In genomic region chr20:63972312-63973159, GRCh38 we compare ENCODE assay signal across 16 cellular contexts. TPM values are rescaled to one million over a fixed set of nuclear protein-coding genes. Genes with fewer than 3 reads are reported as not detected.
DNase-seq lines count a peak whose midpoint lies in the region; ATAC-seq, FAIRE-seq and TF ChIP-seq lines count a peak whose summit lies in the region.
"Had no signal": no experiment of that assay in that cellular context is flagged by ENCODE, and none has a peak within 500 bp of the region (broad histone marks: within the 10 kb centered on the region; RNA-seq: fewer than 3 reads in every experiment).

No MANE protein-coding gene starts in this region.

- H3K9me1 ChIP-seq in K562 (ENCODE audit: control insufficient read depth, insufficient read depth, low read length) = peaks cover 1% of the 10 kb centered on the region

- DNase-seq in CD8-positive, alpha-beta memory T cell = peak in 1 of 5 donors; percentile 36
- peak; percentile 4 for DNase-seq in GM12865 (ENCODE audit: low read depth)
- DNase-seq in K562 (ENCODE audit: extremely low read depth in 1 of 4, low spot score in 3 of 4) = no peak
- DNase-seq in neural progenitor cell (ENCODE audit: low spot score) = no peak
- no peak for DNase-seq in activated naive CD4-positive, alpha-beta T cell treated with anti-CD3 and anti-CD28 coated beads, Interleukin-2, amount 10 ng/mL, durations not matched to agents 7 days and 5 days
- no peak for DNase-seq in HCEC 1CT
- no peak for DNase-seq in NCI-H1105 treated with DMSO at 0.1 percent for 48 hours (lab: John Stamatoyannopoulos, UW)
- DNase-seq: COR-L47, KBM-7, NCI-H2029, NCI-H774, WERI-Rb-1 had no signal

- no peaks in the 10 kb centered on the region for H3K9me3 ChIP-seq in CD8-positive, alpha-beta memory T cell (ENCODE audit: low read length)
- H3K9me3 ChIP-seq in K562 (replicated peaks; ENCODE audit: control insufficient read depth, insufficient read depth, low read depth, low read length) (no peaks in the 10 kb centered on the region), neural progenitor cell (ENCODE audit: low read depth) (no peaks in the 10 kb centered on the region)
- H3K9me3 ChIP-seq: body of pancreas, thoracic aorta had no signal

- peaks cover 6% of the 10 kb centered on the region for H3K36me3 ChIP-seq in CD8-positive, alpha-beta memory T cell (ENCODE audit: insufficient read depth, low read length)
- H3K36me3 ChIP-seq in K562 (ENCODE audit: control insufficient read depth, insufficient read depth, low read length) (peaks cover 21% of the 10 kb centered on the region; the same call in 1 of the 3 replicates), neural progenitor cell (no peaks in the 10 kb centered on the region)
- H3K36me3 ChIP-seq: thoracic aorta, WERI-Rb-1 had no signal

- TF ChIP-seq RAD21 in K562 (CRISPR knock-in tag; conservative IDR thresholded peaks at IDR 0.05 in 1 of 2, IDR thresholded peaks at IDR 0.05 in 1 of 2) = no peak

- TF ChIP-seq POLR2A in K562 (conservative IDR thresholded peaks at IDR 0.05) = peak; percentile 51

- in situ Hi-C loops in K562 (cut with MboI) = no loop called here

- TF ChIP-seq CTCF in GM12865 (IDR thresholded peaks at IDR 0.05; ENCODE audit: insufficient read depth, low read depth, low read length, missing control alignments) (no peak), K562 (IDR thresholded peaks at IDR 0.05 in 2 of 3, conservative IDR thresholded peaks at IDR 0.05 in 1 of 3; ENCODE audit: insufficient read depth in 2 of 3, low read depth in 1 of 3, low read length in 3 of 3) (no peak), neural progenitor cell (IDR thresholded peaks at IDR 0.05) (no peak)

- intact Hi-C loops in K562 (cut with micrococcal nuclease) = loop anchor here (5.0 to 10.0 kb wide), 3 partner anchors 65 to 188 kb away; partner anchors contain the start of genes ABHD16B and TPD52L2

- no TSS peak for BruUV-seq in K562 (replicated peaks; lab: Mats Ljungman, UMichigan)

- no peak for TF ChIP-seq EP300 in K562 (IDR thresholded peaks at IDR 0.05; ENCODE audit: low read length)

- H3K79me2 ChIP-seq in K562 (ENCODE audit: control insufficient read depth, insufficient read depth, low read length) = peaks cover 19% of the 10 kb centered on the region
- H3K79me2 ChIP-seq in neural progenitor cell (ENCODE audit: low read depth) = peaks cover 11% of the 10 kb centered on the region

- H4K20me1 ChIP-seq in K562 (replicated peaks; ENCODE audit: control insufficient read depth, insufficient read depth, low read length) (no peaks in the 10 kb centered on the region), neural progenitor cell (ENCODE audit: low read depth) (no peaks in the 10 kb centered on the region)

- H3K4me1 ChIP-seq in CD8-positive, alpha-beta memory T cell (ENCODE audit: insufficient read depth, low read length) = peaks cover 35% of the 10 kb centered on the region
- peaks cover 20 to 56% of the 10 kb centered on the region in 2 experiments for H3K4me1 ChIP-seq in K562 (replicated peaks in 1 of 2; ENCODE audit: control insufficient read depth in 2 of 2, insufficient read depth in 2 of 2, low read length in 2 of 2)
- H3K4me1 ChIP-seq in neural progenitor cell = peaks cover 10% of the 10 kb centered on the region

- peaks cover 27 to 54% (median 39%) of the 10 kb centered on the region in 3 donors for H3K4me1 Mint-ChIP-seq in CD8-positive, alpha-beta memory T cell
- H3K4me1 Mint-ChIP-seq in neural progenitor cell = peaks cover 18% of the 10 kb centered on the region
- peaks cover 56% of the 10 kb centered on the region for H3K4me1 Mint-ChIP-seq in activated naive CD4-positive, alpha-beta T cell treated with anti-CD3 and anti-CD28 coated beads, Interleukin-2, amount 10 ng/mL, durations not matched to agents 7 days and 5 days

- WGBS in K562 (ENCODE audit: insufficient coverage, low coverage, missing lambda C conversion rate) = 65% methylated on average over 18 of the region's 18 CpGs

- H3K36me3 Mint-ChIP-seq in CD8-positive, alpha-beta memory T cell = peaks cover 0 to 16% (median 5%) of the 10 kb centered on the region in 3 donors
- peaks cover 3% of the 10 kb centered on the region for H3K36me3 Mint-ChIP-seq in neural progenitor cell
- peaks cover 16% of the 10 kb centered on the region for H3K36me3 Mint-ChIP-seq in activated naive CD4-positive, alpha-beta T cell treated with anti-CD3 and anti-CD28 coated beads, Interleukin-2, amount 10 ng/mL, durations not matched to agents 7 days and 5 days

- no peak for ATAC-seq in K562
- ATAC-seq in HG03097 (IDR thresholded peaks at IDR 0.05; ENCODE audit: low FRiP score, unreplicated experiment) = no peak
- ATAC-seq: body of pancreas had no signal

- H3K27me3 ChIP-seq in CD8-positive, alpha-beta memory T cell (ENCODE audit: insufficient read depth, low read length, poor library complexity, severe bottlenecking) = no peaks in the 10 kb centered on the region
- H3K27me3 ChIP-seq in K562 (ENCODE audit: control insufficient read depth in 2 of 2, insufficient read depth in 2 of 2, low read length in 2 of 2) = no peaks in the 10 kb centered on the region
- peaks cover 11% of the 10 kb centered on the region for H3K27me3 ChIP-seq in neural progenitor cell
- H3K27me3 ChIP-seq: body of pancreas had no signal

- CTCF ChIA-PET in CD8-positive, alpha-beta memory T cell (lab: Charles Lee) = interaction anchor here (0.7 to 1.8 kb wide), 8 partner anchors 9 to 476 kb away, joined by 3 to 9 read pairs (median 4); no protein-coding TSS in a partner anchor
- CTCF ChIA-PET in K562 (lab: Yijun Ruan, JAX; ENCODE audit: low intra/inter-chr PET ratio) = interaction anchor here (0.5 to 2.1 kb wide), 2 partner anchors 430 to 435 kb away, joined by 3 to 25 read pairs; partner anchors contain the start of gene PTK6
- CTCF ChIA-PET in activated naive CD4-positive, alpha-beta T cell treated with anti-CD3 and anti-CD28 coated beads, Interleukin-2, amount 10 ng/mL, durations not matched to agents 7 days and 5 days (lab: Charles Lee) = interaction anchor here (0.7 to 1.8 kb wide), 7 partner anchors 8 to 433 kb away, joined by 3 to 7 read pairs (median 4); no protein-coding TSS in a partner anchor

- H3K9me3 Mint-ChIP-seq in CD8-positive, alpha-beta memory T cell = no peaks in the 10 kb centered on the region
- H3K9me3 Mint-ChIP-seq in neural progenitor cell = no peaks in the 10 kb centered on the region
- H3K9me3 Mint-ChIP-seq in activated naive CD4-positive, alpha-beta T cell treated with anti-CD3 and anti-CD28 coated beads, Interleukin-2, amount 10 ng/mL, durations not matched to agents 7 days and 5 days = no peaks in the 10 kb centered on the region

- H3K9ac ChIP-seq in K562 (ENCODE audit: insufficient read depth in 1 of 2, low read depth in 2 of 2, low read length in 2 of 2) (peak overlapping the region in 1 of 2 experiments; percentile 53; a peak in 2 of 4 replicates), neural progenitor cell (no peak overlapping the region)

- FAIRE-seq in K562 (lab: Jason Lieb, UNC) = peak; percentile 75
- FAIRE-seq: endometrium had no signal

- H3K27ac ChIP-seq in CD8-positive, alpha-beta memory T cell (ENCODE audit: low read depth, low read length) = no peak overlapping the region
- no peak overlapping the region for H3K27ac ChIP-seq in K562 (ENCODE audit: extremely low read depth, low read depth, low read length)
- no peak overlapping the region for H3K27ac ChIP-seq in neural progenitor cell
- H3K27ac ChIP-seq: thoracic aorta, WERI-Rb-1 had no signal

- H3K27me3 Mint-ChIP-seq in CD8-positive, alpha-beta memory T cell = peaks cover 0 to 1% of the 10 kb centered on the region in 2 donors
- peaks cover 6% of the 10 kb centered on the region for H3K27me3 Mint-ChIP-seq in neural progenitor cell (ENCODE audit: insufficient read depth, low read depth)
- H3K27me3 Mint-ChIP-seq in activated naive CD4-positive, alpha-beta T cell treated with anti-CD3 and anti-CD28 coated beads, Interleukin-2, amount 10 ng/mL, durations not matched to agents 7 days and 5 days = peaks cover 19% of the 10 kb centered on the region

- H2AFZ ChIP-seq in K562 (ENCODE audit: low read depth, low read length) (no peak overlapping the region), neural progenitor cell (replicated peaks) (no peak overlapping the region)

- POLR2A ChIA-PET in CD8-positive, alpha-beta memory T cell (lab: Charles Lee) = no interaction called here
- POLR2A ChIA-PET in K562 (lab: Yijun Ruan, JAX) = no interaction called here

- H3K4me2 ChIP-seq in K562 (ENCODE audit: insufficient read depth, low read length) (no peak overlapping the region), neural progenitor cell (no peak overlapping the region)

- peak overlapping the region in 5 of 8 donors; percentile 44 to 94 (median 69) for H3K27ac Mint-ChIP-seq in CD8-positive, alpha-beta memory T cell
- no peak overlapping the region for H3K27ac Mint-ChIP-seq in neural progenitor cell
- H3K27ac Mint-ChIP-seq in activated naive CD4-positive, alpha-beta T cell treated with anti-CD3 and anti-CD28 coated beads, Interleukin-2, amount 10 ng/mL, durations not matched to agents 7 days and 5 days = no peak overlapping the region

- H3K4me3 Mint-ChIP-seq in CD8-positive, alpha-beta memory T cell = peak overlapping the region in 2 of 7 donors; percentile 39 to 87
- peak overlapping the region; percentile 76 for H3K4me3 Mint-ChIP-seq in neural progenitor cell
- no peak overlapping the region for H3K4me3 Mint-ChIP-seq in activated naive CD4-positive, alpha-beta T cell treated with anti-CD3 and anti-CD28 coated beads, Interleukin-2, amount 10 ng/mL, durations not matched to agents 7 days and 5 days

- H3F3A ChIP-seq in neural progenitor cell (ENCODE audit: low read depth) = peaks cover 16% of the 10 kb centered on the region

- H3K4me3 ChIP-seq in CD8-positive, alpha-beta memory T cell (ENCODE audit: low read length) = no peak overlapping the region
- no peak overlapping the region for H3K4me3 ChIP-seq in GM12865 (ENCODE audit: low read depth, low read length)
- H3K4me3 ChIP-seq in K562 = no peak overlapping the region
- H3K4me3 ChIP-seq in neural progenitor cell = no peak overlapping the region
- H3K4me3 ChIP-seq: body of pancreas had no signal

RNA-seq across cellular contexts. Expression of gene ZNF512B, which starts 2.8 kb away (rescaled TPM):
- total RNA-seq in CD8-positive, alpha-beta memory T cell = 10 to 100 TPM; 11.5 to 12.1 TPM
- polyA plus RNA-seq in CD8-positive, alpha-beta memory T cell = 1.0 TPM
- 14.5 and 45.8 TPM in 2 replicates for total RNA-seq in K562 (2011; cell fraction: chromatin; rRNA removed; ENCODE audit: low replicate concordance)
- total RNA-seq in K562 (2011; cell fraction: nucleolus; rRNA removed) = 23.8 and 25.5 TPM in 2 replicates
- 15.2 and 19.3 TPM in 2 replicates for total RNA-seq in K562 (2011; cell fraction: nucleoplasm; rRNA removed)
- total RNA-seq in K562 (2014; rRNA removed) (13.5 and 17.2 TPM in 2 replicates), K562 (2014; rRNA removed; fragmentation: Illumina TruSeq; extraction: Trizol) (3.2 and 3.8 TPM in 2 replicates), K562 (2015; rRNA removed; fragmentation: Illumina TruSeq; extraction: Trizol) (11.2 and 11.3 TPM in 2 replicates), K562 (2021) (24.9 and 27.8 TPM in 2 replicates), neural progenitor cell (ENCODE audit: low replicate concordance) (2.9 and 11.4 TPM in 2 replicates)
- polyA plus RNA-seq in K562 (2011; rRNA removed) (3.9 and 4.2 TPM in 2 replicates), K562 (2014; fragmentation: Illumina TruSeq; extraction: Trizol) (8.2 and 14.9 TPM in 2 replicates), K562 (2014; fragmentation: Nextera tagmentation; extraction: Ambion mirVana) (under 1 TPM; 0.01 to 0.03 TPM), K562 (2014; rRNA removed) (13.0 and 16.5 TPM in 2 replicates)
- 4.1 and 9.7 TPM in 2 replicates for polyA plus RNA-seq in K562 (2011; cell fraction: cytosol; rRNA removed)
- 29.4 and 48.2 TPM in 2 replicates for polyA plus RNA-seq in K562 (2011; cell fraction: nucleus; rRNA removed)
- 14.3 and 16.2 TPM in 2 replicates for polyA plus RNA-seq in K562 (2012)
- 1.1 and 2.7 TPM in 2 replicates for polyA minus RNA-seq in K562 (2011; rRNA and poly(A)+ RNA removed)
- polyA minus RNA-seq in K562 (2011; cell fraction: cytosol; rRNA and poly(A)+ RNA removed) = 6.3 and 8.5 TPM in 2 replicates
- polyA minus RNA-seq in K562 (2011; cell fraction: nucleus; rRNA and poly(A)+ RNA removed) = 6.7 and 6.9 TPM in 2 replicates

RNA-seq across cellular contexts. Expression of gene SAMD10, which starts 6.9 kb away (rescaled TPM):
- 10 to 100 TPM; 19.3 to 24.5 TPM for total RNA-seq in CD8-positive, alpha-beta memory T cell
- 15.6 TPM for polyA plus RNA-seq in CD8-positive, alpha-beta memory T cell
- total RNA-seq in K562 (2011; cell fraction: chromatin; rRNA removed; ENCODE audit: low replicate concordance) = 3.5 and 12.3 TPM in 2 replicates
- 7.8 and 11.8 TPM in 2 replicates for total RNA-seq in K562 (2011; cell fraction: nucleolus; rRNA removed)
- total RNA-seq in K562 (2011; cell fraction: nucleoplasm; rRNA removed) = 5.1 and 7.5 TPM in 2 replicates
- 4.8 and 9.8 TPM in 2 replicates for total RNA-seq in K562 (2014; rRNA removed)
- total RNA-seq in K562 (2014; rRNA removed; fragmentation: Illumina TruSeq; extraction: Trizol) = 0.95 and 1.1 TPM in 2 replicates
- total RNA-seq in K562 (2015; rRNA removed; fragmentation: Illumina TruSeq; extraction: Trizol) = 3.5 and 4.8 TPM in 2 replicates
- 12.1 and 15.2 TPM in 2 replicates for total RNA-seq in K562 (2021)
- polyA plus RNA-seq in K562 (2011; rRNA removed) = 3.9 and 6.8 TPM in 2 replicates
- 4.6 and 19.2 TPM in 2 replicates for polyA plus RNA-seq in K562 (2011; cell fraction: cytosol; rRNA removed)
- 35.1 and 67.7 TPM in 2 replicates for polyA plus RNA-seq in K562 (2011; cell fraction: nucleus; rRNA removed)
- 15.0 and 18.1 TPM in 2 replicates for polyA plus RNA-seq in K562 (2012)
- polyA plus RNA-seq in K562 (2014; fragmentation: Illumina TruSeq; extraction: Trizol) = 6.0 and 9.6 TPM in 2 replicates
- under 1 TPM; 0.37 to 0.52 TPM for polyA plus RNA-seq in K562 (2014; fragmentation: Nextera tagmentation; extraction: Ambion mirVana)
- polyA plus RNA-seq in K562 (2014; rRNA removed) = 11.4 and 12.4 TPM in 2 replicates
- polyA minus RNA-seq in K562 (2011; rRNA and poly(A)+ RNA removed) = 0.45 and 0.67 TPM in 2 replicates
- polyA minus RNA-seq in K562 (2011; cell fraction: cytosol; rRNA and poly(A)+ RNA removed) = 5.6 and 6.4 TPM in 2 replicates
- polyA minus RNA-seq in K562 (2011; cell fraction: nucleus; rRNA and poly(A)+ RNA removed) = 2.4 and 3.0 TPM in 2 replicates
- 0.19 and 4.9 TPM in 2 replicates for total RNA-seq in neural progenitor cell (ENCODE audit: low replicate concordance)

RNA-seq across cellular contexts. Expression of gene PRPF6, which starts 8.4 kb away (rescaled TPM):
- total RNA-seq in CD8-positive, alpha-beta memory T cell = 10 to 100 TPM; 76.2 to 78.3 TPM
- polyA plus RNA-seq in CD8-positive, alpha-beta memory T cell = 97.1 TPM
- total RNA-seq in K562 (2011; cell fraction: chromatin; rRNA removed; ENCODE audit: low replicate concordance) = 43.5 and 79.2 TPM in 2 replicates
- total RNA-seq in K562 (2011; cell fraction: nucleolus; rRNA removed) = 37.2 and 37.9 TPM in 2 replicates
- total RNA-seq in K562 (2011; cell fraction: nucleoplasm; rRNA removed) = 25.8 and 34.6 TPM in 2 replicates
- total RNA-seq in K562 (2014; rRNA removed) (59.9 and 65.9 TPM in 2 replicates), K562 (2014; rRNA removed; fragmentation: Illumina TruSeq; extraction: Trizol) (37.1 and 45.0 TPM in 2 replicates), K562 (2015; rRNA removed; fragmentation: Illumina TruSeq; extraction: Trizol) (69.1 and 70.2 TPM in 2 replicates), K562 (2021) (79.5 and 83.2 TPM in 2 replicates), neural progenitor cell (ENCODE audit: low replicate concordance) (51.9 and 77.0 TPM in 2 replicates)
- polyA plus RNA-seq in K562 (2011; rRNA removed) (31.9 and 38.8 TPM in 2 replicates), K562 (2014; fragmentation: Illumina TruSeq; extraction: Trizol) (65.2 and 68.2 TPM in 2 replicates), K562 (2014; fragmentation: Nextera tagmentation; extraction: Ambion mirVana) (1 to 10 TPM; 4.2 to 4.3 TPM), K562 (2014; rRNA removed) (53.9 and 60.5 TPM in 2 replicates)
- polyA plus RNA-seq in K562 (2011; cell fraction: cytosol; rRNA removed) = 31.0 and 31.9 TPM in 2 replicates
- 33.2 and 38.3 TPM in 2 replicates for polyA plus RNA-seq in K562 (2011; cell fraction: nucleus; rRNA removed)
- polyA plus RNA-seq in K562 (2012) = 64.7 and 71.3 TPM in 2 replicates
- polyA minus RNA-seq in K562 (2011; rRNA and poly(A)+ RNA removed) = 43.7 and 45.2 TPM in 2 replicates
- 40.1 and 44.7 TPM in 2 replicates for polyA minus RNA-seq in K562 (2011; cell fraction: cytosol; rRNA and poly(A)+ RNA removed)
- 16.3 and 25.7 TPM in 2 replicates for polyA minus RNA-seq in K562 (2011; cell fraction: nucleus; rRNA and poly(A)+ RNA removed)

RNA-seq across cellular contexts. Expression of gene UCKL1, which starts 16.3 kb away (rescaled TPM):
- total RNA-seq in CD8-positive, alpha-beta memory T cell = 10 to 100 TPM; 35.7 to 36.2 TPM
- 34.5 TPM for polyA plus RNA-seq in CD8-positive, alpha-beta memory T cell
- 103 and 254 TPM in 2 replicates for total RNA-seq in K562 (2011; cell fraction: chromatin; rRNA removed; ENCODE audit: low replicate concordance)
- total RNA-seq in K562 (2011; cell fraction: nucleolus; rRNA removed) = 128 and 153 TPM in 2 replicates
- total RNA-seq in K562 (2011; cell fraction: nucleoplasm; rRNA removed) = 102 and 113 TPM in 2 replicates
- 28.5 and 36.8 TPM in 2 replicates for total RNA-seq in K562 (2014; rRNA removed)
- total RNA-seq in K562 (2014; rRNA removed; fragmentation: Illumina TruSeq; extraction: Trizol) = 7.9 and 10.8 TPM in 2 replicates
- total RNA-seq in K562 (2015; rRNA removed; fragmentation: Illumina TruSeq; extraction: Trizol) = 21.5 and 24.1 TPM in 2 replicates
- 46.1 and 52.8 TPM in 2 replicates for total RNA-seq in K562 (2021)
- polyA plus RNA-seq in K562 (2011; rRNA removed) = 26.9 and 40.4 TPM in 2 replicates
- polyA plus RNA-seq in K562 (2011; cell fraction: cytosol; rRNA removed) = 35.2 and 67.5 TPM in 2 replicates
- 185 and 221 TPM in 2 replicates for polyA plus RNA-seq in K562 (2011; cell fraction: nucleus; rRNA removed)
- polyA plus RNA-seq in K562 (2012) = 35.3 and 54.9 TPM in 2 replicates
- polyA plus RNA-seq in K562 (2014; fragmentation: Illumina TruSeq; extraction: Trizol) = 24.2 and 36.6 TPM in 2 replicates
- 1 to 10 TPM; 3.1 to 6.6 TPM for polyA plus RNA-seq in K562 (2014; fragmentation: Nextera tagmentation; extraction: Ambion mirVana)
- polyA plus RNA-seq in K562 (2014; rRNA removed) = 49.0 and 57.1 TPM in 2 replicates
- 14.0 and 18.9 TPM in 2 replicates for polyA minus RNA-seq in K562 (2011; rRNA and poly(A)+ RNA removed)
- polyA minus RNA-seq in K562 (2011; cell fraction: cytosol; rRNA and poly(A)+ RNA removed) = 20.3 and 21.6 TPM in 2 replicates
- 40.1 and 51.8 TPM in 2 replicates for polyA minus RNA-seq in K562 (2011; cell fraction: nucleus; rRNA and poly(A)+ RNA removed)
- 10.8 and 22.7 TPM in 2 replicates for total RNA-seq in neural progenitor cell (ENCODE audit: low replicate concordance)

Comparison
In these comparisons a context has a peak if more than half of its experiments do, and no peak if none do; other contexts are left out.
1. H3K27ac Mint-ChIP-seq: peak in CD8-positive, alpha-beta memory T cell (5 of 8); none in neural progenitor cell (single experiment) and activated naive CD4-positive, alpha-beta T cell treated with anti-CD3 and anti-CD28 coated beads, Interleukin-2, amount 10 ng/mL, durations not matched to agents 7 days and 5 days (single experiment).